6 cellular contexts compared by ENCODE assay signal in genomic region chr15:90264649-90265048, GRCh38. TPM values are rescaled to one million over a fixed set of nuclear protein-coding genes. Genes with fewer than 3 reads are reported as not detected.
DNase-seq lines count a peak whose midpoint lies in the region; ATAC-seq and TF ChIP-seq lines count a peak whose summit lies in the region.

No MANE protein-coding gene starts in this region.

- peaks cover 28% of the 10 kb centered on the region for H3K4me1 Mint-ChIP-seq in activated CD4-positive, alpha-beta T cell treated with anti-CD3 and anti-CD28 coated beads, Interleukin-2, amount 10 ng/mL, durations not matched to agents 24 days and 14 days
- H3K4me1 Mint-ChIP-seq in type B pancreatic cell (ENCODE audit: unreplicated experiment): peaks cover 20% of the 10 kb centered on the region

- no CpG with 5 or more reads among the region's 4 CpGs for WGBS in iPS DF 6.9 (ENCODE audit: insufficient coverage, insufficient read length)

- TF ChIP-seq CTCF in GM12875 (IDR thresholded peaks at IDR 0.05; ENCODE audit: borderline replicate concordance, insufficient read depth, low read depth, low read length) (no peak), type B pancreatic cell (conservative IDR thresholded peaks at IDR 0.05) (no peak)

- intact Hi-C loops in activated CD4-positive, alpha-beta T cell treated with anti-CD3 and anti-CD28 coated beads, Interleukin-2, amount 10 ng/mL, durations not matched to agents 24 days and 14 days (cut with micrococcal nuclease): loop anchor here (1.0 to 5.0 kb wide), 3 partner anchors 14 to 687 kb away; partner anchors contain the start of genes GDPGP1 and TICRR

- no peaks in the 10 kb centered on the region for H3K27me3 ChIP-seq in iPS DF 6.9 (ENCODE audit: control insufficient read depth, insufficient read depth, low read length)

- H3K4me1 ChIP-seq in iPS DF 6.9 (ENCODE audit: control insufficient read depth, insufficient read depth, low read length): no peaks in the 10 kb centered on the region

- H3K9me3 Mint-ChIP-seq in activated CD4-positive, alpha-beta T cell treated with anti-CD3 and anti-CD28 coated beads, Interleukin-2, amount 10 ng/mL, durations not matched to agents 24 days and 14 days: no peaks in the 10 kb centered on the region
- no peaks in the 10 kb centered on the region for H3K9me3 Mint-ChIP-seq in type B pancreatic cell

- no peaks in the 10 kb centered on the region for H3K36me3 ChIP-seq in iPS DF 6.9 (ENCODE audit: control insufficient read depth, insufficient read depth, low read length)

- H3K4me3 Mint-ChIP-seq in activated CD4-positive, alpha-beta T cell treated with anti-CD3 and anti-CD28 coated beads, Interleukin-2, amount 10 ng/mL, durations not matched to agents 24 days and 14 days: peak overlapping the region; percentile 94
- peak overlapping the region; percentile 98 for H3K4me3 Mint-ChIP-seq in type B pancreatic cell

- H3K27ac Mint-ChIP-seq in activated CD4-positive, alpha-beta T cell treated with anti-CD3 and anti-CD28 coated beads, Interleukin-2, amount 10 ng/mL, durations not matched to agents 24 days and 14 days: peak overlapping the region; percentile 97
- H3K27ac Mint-ChIP-seq in type B pancreatic cell: peak overlapping the region; percentile 97

- no peaks in the 10 kb centered on the region for H3K9me3 ChIP-seq in iPS DF 6.9 (ENCODE audit: control insufficient read depth, insufficient read depth, low read length)

- ATAC-seq in HG03442 (IDR thresholded peaks at IDR 0.05; ENCODE audit: unreplicated experiment): no peak

- H3K36me3 Mint-ChIP-seq in activated CD4-positive, alpha-beta T cell treated with anti-CD3 and anti-CD28 coated beads, Interleukin-2, amount 10 ng/mL, durations not matched to agents 24 days and 14 days (ENCODE audit: low read depth): peaks cover 26% of the 10 kb centered on the region
- peaks cover 10% of the 10 kb centered on the region for H3K36me3 Mint-ChIP-seq in type B pancreatic cell

- H3K27ac ChIP-seq in iPS DF 6.9 (ENCODE audit: low read length): no peak overlapping the region

- H3K4me3 ChIP-seq in GM12875 (ENCODE audit: low read depth, low read length) (peak overlapping the region; percentile 69), iPS DF 6.9 (ENCODE audit: low read length) (peak overlapping the region; percentile 0; the same call in 1 of the 2 replicates)

- DNase-seq in activated CD4-positive, alpha-beta T cell treated with anti-CD3 and anti-CD28 coated beads, Interleukin-2, amount 10 ng/mL, durations not matched to agents 24 days and 14 days: peak; percentile 73
- DNase-seq in iPS DF 6.9 (ENCODE audit: low read depth, low spot score) (no peak), type B pancreatic cell (ENCODE audit: extremely low spot score, unreplicated experiment) (no peak), NCI-H2107 (lab: John Stamatoyannopoulos, UW) (no peak)

- no peaks in the 10 kb centered on the region for H3K27me3 Mint-ChIP-seq in activated CD4-positive, alpha-beta T cell treated with anti-CD3 and anti-CD28 coated beads, Interleukin-2, amount 10 ng/mL, durations not matched to agents 24 days and 14 days
- no peaks in the 10 kb centered on the region for H3K27me3 Mint-ChIP-seq in type B pancreatic cell

RNA-seq across cellular contexts. Expression of gene NGRN, which starts 0.8 kb away (rescaled TPM):
- total RNA-seq in activated CD4-positive, alpha-beta T cell treated with anti-CD3 and anti-CD28 coated beads, Interleukin-2, amount 10 ng/mL, durations not matched to agents 24 days and 14 days: 43.2 and 44.3 TPM in 2 replicates
- 79.2 and 103 TPM in 2 replicates for total RNA-seq in type B pancreatic cell (ENCODE audit: low replicate concordance)

RNA-seq across cellular contexts. Expression of gene TTLL13, which starts 15.3 kb away (rescaled TPM):
- 0.44 and 1.4 TPM in 2 replicates for total RNA-seq in activated CD4-positive, alpha-beta T cell treated with anti-CD3 and anti-CD28 coated beads, Interleukin-2, amount 10 ng/mL, durations not matched to agents 24 days and 14 days
- total RNA-seq in type B pancreatic cell (ENCODE audit: low replicate concordance): 0.58 TPM in 1 of 2 replicates, not detected in the other

RNA-seq across cellular contexts. Expression of gene GDPGP1, which starts 30.6 kb away (rescaled TPM):
- total RNA-seq in activated CD4-positive, alpha-beta T cell treated with anti-CD3 and anti-CD28 coated beads, Interleukin-2, amount 10 ng/mL, durations not matched to agents 24 days and 14 days: 9.9 and 11.9 TPM in 2 replicates
- 6.1 and 9.6 TPM in 2 replicates for total RNA-seq in type B pancreatic cell (ENCODE audit: low replicate concordance)

RNA-seq across cellular contexts. Expression of gene CIB1, which starts 30.9 kb away (rescaled TPM):
- total RNA-seq in activated CD4-positive, alpha-beta T cell treated with anti-CD3 and anti-CD28 coated beads, Interleukin-2, amount 10 ng/mL, durations not matched to agents 24 days and 14 days: 149 and 156 TPM in 2 replicates
- total RNA-seq in type B pancreatic cell (ENCODE audit: low replicate concordance): 31.6 and 36.8 TPM in 2 replicates
